ENCODE assay signal across 9 cellular contexts in the genomic region with DNA sequence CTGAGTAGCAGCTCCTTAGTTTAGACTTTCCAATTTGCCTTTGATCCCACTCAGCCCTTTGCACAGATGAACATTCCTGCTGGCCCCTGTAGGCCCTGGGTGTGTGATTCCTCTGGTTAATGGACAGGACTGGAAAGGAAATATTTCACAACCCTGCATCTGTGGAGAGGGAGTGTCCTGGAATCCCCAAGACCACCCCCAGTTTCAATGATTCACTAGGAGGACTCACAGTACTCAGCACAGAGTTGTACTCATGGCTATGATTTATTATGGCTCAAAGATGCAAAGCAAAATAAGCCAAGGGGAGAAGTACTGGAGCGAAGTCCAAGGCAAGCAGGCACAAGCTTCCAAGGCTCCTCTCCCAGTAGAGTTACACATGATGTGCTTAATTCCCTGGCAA. TPM values are rescaled to one million over a fixed set of nuclear protein-coding genes. Genes with fewer than 3 reads are reported as not detected.
A peak's percentile ranks its signal among the peaks of the same experiment; 100 is the strongest.
DNase-seq lines count a peak whose midpoint lies in the region; ATAC-seq, FAIRE-seq and TF ChIP-seq lines count a peak whose summit lies in the region.
"Had no signal": no experiment of that assay in that cellular context is flagged by ENCODE, and none has a peak within 500 bp of the region (broad histone marks: within the 10 kb centered on the region; RNA-seq: fewer than 3 reads in every experiment).

No MANE protein-coding gene starts in this region.

- TF ChIP-seq EP300 in A549 (IDR thresholded peaks at IDR 0.05), result no peak

- FAIRE-seq in A549 (lab: Jason Lieb, UNC), result no peak

- TF ChIP-seq POLR2A in A549 (IDR thresholded peaks at IDR 0.05; ENCODE audit: low read length), result no peak

- H3K4me3 ChIP-seq in A549, result no peak overlapping the region
- H3K4me3 ChIP-seq in MG63, result no peak overlapping the region
- H3K4me3 ChIP-seq in esophagus (ENCODE audit: low read depth in 1 of 2, low read length in 2 of 2), result no peak overlapping the region

- H3K9me3 Mint-ChIP-seq in mesothelial cell of epicardium, result no peaks in the 10 kb centered on the region

- H3K4me1 ChIP-seq in A549 (peaks cover 16% of the 10 kb centered on the region; the same call in 2 of the 3 replicates), esophagus (ENCODE audit: control insufficient read depth in 2 of 2, insufficient read depth in 2 of 2, low read length in 1 of 2) (peaks cover 10 to 19% of the 10 kb centered on the region in 2 donors)

- H3K36me3 Mint-ChIP-seq in mesothelial cell of epicardium, result peaks cover 5% of the 10 kb centered on the region

- CTCF ChIA-PET in A549 (lab: Yijun Ruan, JAX), result interaction anchor here (1.0 to 3.1 kb wide), 2 partner anchors 10 to 13 kb away, joined by 4 to 17 read pairs; no protein-coding TSS in a partner anchor

- H3K27me3 Mint-ChIP-seq in mesothelial cell of epicardium (ENCODE audit: low read depth), result no peaks in the 10 kb centered on the region

- 0 out of 3 replicates have a peak overlapping the region, but pooled peaks have one; percentile 12 for H3K4me2 ChIP-seq in A549

- H3K4me3 Mint-ChIP-seq in mesothelial cell of epicardium, result no peak overlapping the region
- H3K4me3 Mint-ChIP-seq: B cell had no signal

- H3K36me3 ChIP-seq in MG63 (no peaks in the 10 kb centered on the region), esophagus (ENCODE audit: control insufficient read depth in 2 of 2, insufficient read depth in 2 of 2, low read length in 1 of 2) (peaks cover 0 to 2% of the 10 kb centered on the region in 2 donors)

- H3K27ac Mint-ChIP-seq in mesothelial cell of epicardium, result peak overlapping the region; percentile 86
- H3K27ac Mint-ChIP-seq: B cell had no signal

- 80% methylated on average over 1 of the region's 1 CpG for WGBS in A549 (ENCODE audit: missing lambda C conversion rate)
- WGBS in esophagus, 2 donors, result 33 to 38% methylated on average over 1 of the region's 1 CpG

- H3K27ac ChIP-seq in A549 (no peak overlapping the region), esophagus (ENCODE audit: low read depth in 2 of 2, low read length in 1 of 2) (peak overlapping the region; percentile 11 to 74)

- peak; percentile 50 to 73; a peak in 5 of 6 replicates for ATAC-seq in A549
- no peak for ATAC-seq in GM18909 (IDR thresholded peaks at IDR 0.05; ENCODE audit: poor library complexity, unreplicated experiment)
- ATAC-seq in HG03095 (IDR thresholded peaks at IDR 0.05; ENCODE audit: unreplicated experiment), result no peak

- no peaks in the 10 kb centered on the region for H3K27me3 ChIP-seq in MG63
- H3K27me3 ChIP-seq in esophagus (ENCODE audit: control insufficient read depth in 1 of 2, insufficient read depth in 2 of 2, low read length in 2 of 2), result no peaks in the 10 kb centered on the region

- peaks cover 35% of the 10 kb centered on the region for H3K4me1 Mint-ChIP-seq in mesothelial cell of epicardium
- H3K4me1 Mint-ChIP-seq: B cell had no signal

- TF ChIP-seq CTCF in A549 (IDR thresholded peaks at IDR 0.05), result no peak
- TF ChIP-seq CTCF in mesothelial cell of epicardium (IDR thresholded peaks at IDR 0.05; ENCODE audit: unreplicated experiment), result no peak

- peak in 1 of 2 experiments; percentile 26 for DNase-seq in A549 (ENCODE audit: low read depth in 1 of 2, low spot score in 1 of 2)
- peak; percentile 15 for DNase-seq in MG63
- peak in 1 of 2 experiments; percentile 37 for DNase-seq in mesothelial cell of epicardium (ENCODE audit: low spot score in 2 of 2, unreplicated experiment in 2 of 2)
- no peak for DNase-seq in UCSD-AML1 (lab: John Stamatoyannopoulos, UW; ENCODE audit: unreplicated experiment)
- no peak for DNase-seq in NCI-H1092 treated with DMSO at 0.1 percent for 48 hours (lab: John Stamatoyannopoulos, UW)

- H3K9me3 ChIP-seq in A549 (no peaks in the 10 kb centered on the region), MG63 (no peaks in the 10 kb centered on the region), esophagus (ENCODE audit: control insufficient read depth in 2 of 2, insufficient read depth in 1 of 2, low read depth in 1 of 2, low read length in 1 of 2) (no peaks in the 10 kb centered on the region)

- POLR2A ChIA-PET in A549 (lab: Yijun Ruan, JAX), result no interaction called here

- no peak for TF ChIP-seq RAD21 in A549 (conservative IDR thresholded peaks at IDR 0.05 in 1 of 2, IDR thresholded peaks at IDR 0.05 in 1 of 2)

TF ChIP-seq in A549, 52 proteins besides CTCF, POLR2A, EP300 and RAD21:
- TF ChIP-seq MAZ (IDR thresholded peaks at IDR 0.05; ENCODE audit: borderline replicate concordance, low read depth, low read length) (no peak), SREBF2 (IDR thresholded peaks at IDR 0.05) (no peak), FOXS1 (CRISPR knock-in tag; IDR thresholded peaks at IDR 0.05) (no peak)

RNA-seq across cellular contexts. Expression of gene TJP2, which starts 42.4 kb away (rescaled TPM):
- polyA plus RNA-seq in A549 (2011; rRNA removed) (3.6 and 4.4 TPM in 2 replicates), A549 (2017; fragmentation: RNase III; extraction: RNeasy Plus Mini Kit Qiagen cat#74134 plus additional on column Dnase treatment) (1.7 to 2.1 TPM (median 2.1 TPM) in 3 replicates), esophagus (10 to 100 TPM; 61.5 to 63.9 TPM)
- 1.2 and 1.6 TPM in 2 replicates for polyA plus RNA-seq in A549 (2012; cell fraction: cytosol; rRNA removed)
- 3.9 and 5.0 TPM in 2 replicates for polyA plus RNA-seq in A549 (2012; cell fraction: nucleus; rRNA removed)
- 1.9 and 3.3 TPM in 2 replicates for polyA minus RNA-seq in A549 (2011; rRNA and poly(A)+ RNA removed)
- total RNA-seq in MG63 (2014; rRNA removed; shearing (Covaris generic); ENCODE audit: low replicate concordance), result 10.1 and 11.5 TPM in 2 replicates
- 56.5 to 58.0 TPM (median 57.9 TPM) in 3 replicates for total RNA-seq in mesothelial cell of epicardium

Comparison
In these comparisons a context has a peak if more than half of its experiments do, and no peak if none do; other contexts are left out.
1. ATAC-seq: peak in A549 (2 of 2); none in GM18909 (single experiment) and HG03095 (single experiment).
2. H3K27ac ChIP-seq: peak in esophagus (2 of 2); none in A549 (0 of 2).